In genomic region chr20:35616465-35617396, GRCh38 we compare ENCODE assay signal across 8 cellular contexts. TPM values are rescaled to one million over a fixed set of nuclear protein-coding genes. Genes with fewer than 3 reads are reported as not detected.
DNase-seq lines count a peak whose midpoint lies in the region; ATAC-seq and TF ChIP-seq lines count a peak whose summit lies in the region.

No MANE protein-coding gene starts in this region.

- H3K9me3 ChIP-seq in HAP-1 (no peaks in the 10 kb centered on the region), mesodermal cell (ENCODE audit: control insufficient read depth, low read length) (no peaks in the 10 kb centered on the region)

- H3K27me3 ChIP-seq in HAP-1 (ENCODE audit: low read depth), result no peaks in the 10 kb centered on the region

- H3K4me3 ChIP-seq in HAP-1 (peak overlapping the region; percentile 45), epithelial cell of esophagus (ENCODE audit: low read length) (peak overlapping the region; percentile 64), mesodermal cell (ENCODE audit: extremely low read depth, insufficient read depth, low read length, poor library complexity, severe bottlenecking) (peak overlapping the region; percentile 29)

- in situ Hi-C loops in Caki2 (cut with HindIII; ENCODE audit: low pct_unique_long_range_greater_than_20kb, low sequenced_read_pairs) (no loop called here), HAP-1 (cut with MboI; ENCODE audit: low sequenced_read_pairs) (no loop called here)

- WGBS in mesodermal cell (ENCODE audit: insufficient coverage in 2 of 2), 2 experiments, result 26% methylated on average over 43 to 54 of the region's 57 CpGs

- H3K36me3 ChIP-seq in HAP-1 (replicated peaks) (no peaks in the 10 kb centered on the region), mesodermal cell (ENCODE audit: control insufficient read depth, insufficient read depth, low read length) (peaks cover 7% of the 10 kb centered on the region)

- ATAC-seq in stimulated activated naive CD8-positive, alpha-beta T cell treated with anti-CD3 and anti-CD28 coated beads, Interleukin-15, Interleukin-2, amounts not matched to agents 100 U/mL and 50 U/mL, for 24 hours, result no peak

- TF ChIP-seq CTCF in epithelial cell of esophagus (IDR thresholded peaks at IDR 0.05; ENCODE audit: insufficient read depth, low read depth, low read length, missing control alignments), result no peak

- H3K4me1 ChIP-seq in HAP-1, result peaks cover 30% of the 10 kb centered on the region
- peaks cover 8% of the 10 kb centered on the region for H3K4me1 ChIP-seq in mesodermal cell (ENCODE audit: control insufficient read depth, insufficient read depth, low read length, poor library complexity, severe bottlenecking)

- peak overlapping the region; percentile 90 for H3K27ac ChIP-seq in mesodermal cell (ENCODE audit: low read depth, low read length, severe bottlenecking)

- DNase-seq in Caki2 (ENCODE audit: low read depth), result peak; percentile 99
- DNase-seq in HAP-1 (ENCODE audit: low spot score in 2 of 2), result peak; percentile 53 to 95
- DNase-seq in NCI-H2196 (lab: John Stamatoyannopoulos, UW; ENCODE audit: unreplicated experiment), result peak; percentile 86
- DNase-seq in activated CD4-positive, alpha-beta T cell treated with anti-CD3 and anti-CD28 coated beads, Interleukin-2, amount 50 U/mL, for 1 hour, result peak; percentile 38
- peak; percentile 83 for DNase-seq in epithelial cell of esophagus (ENCODE audit: low read depth)
- peak; percentile 77 for DNase-seq in stimulated activated naive CD8-positive, alpha-beta T cell treated with anti-CD3 and anti-CD28 coated beads, Interleukin-15, Interleukin-2, amounts not matched to agents 100 U/mL and 50 U/mL, for 24 hours
- DNase-seq in central memory CD4-positive, alpha-beta T cell, result no peak

RNA-seq across cellular contexts. Expression of gene SPAG4, which starts 1.1 kb away (rescaled TPM):
- total RNA-seq in Caki2 (2014; rRNA removed; shearing (Covaris generic); ENCODE audit: low replicate concordance), result 40.6 and 79.6 TPM in 2 replicates
- 5.2 TPM for polyA plus RNA-seq in mesodermal cell (2013, experiment 1 of 2)
- polyA plus RNA-seq in mesodermal cell (2013, experiment 2 of 2), result 3.7 TPM

RNA-seq across cellular contexts. Expression of gene CPNE1, which starts 48.0 kb away (rescaled TPM):
- 265 and 314 TPM in 2 replicates for total RNA-seq in Caki2 (2014; rRNA removed; shearing (Covaris generic); ENCODE audit: low replicate concordance)
- polyA plus RNA-seq in mesodermal cell (2013, experiment 1 of 2), result 354 TPM
- polyA plus RNA-seq in mesodermal cell (2013, experiment 2 of 2), result 292 TPM

RNA-seq across cellular contexts. Expression of gene RBM12, which starts 48.0 kb away (rescaled TPM):
- total RNA-seq in Caki2 (2014; rRNA removed; shearing (Covaris generic); ENCODE audit: low replicate concordance), result 52.0 and 59.2 TPM in 2 replicates
- 43.2 TPM for polyA plus RNA-seq in mesodermal cell (2013, experiment 1 of 2)
- polyA plus RNA-seq in mesodermal cell (2013, experiment 2 of 2), result 51.6 TPM
